Comparison of ENCODE assay signal across 1 cellular context in genomic region chr17:41692722-41693521, GRCh38.
TF ChIP-seq lines count a peak whose summit lies in the region.

No MANE protein-coding gene starts in this region.

TF ChIP-seq in endothelial cell of umbilical vein, 7 proteins besides CTCF, POLR2A, EP300 and RAD21 (continued from another document):
- no peak for TF ChIP-seq MAX (IDR thresholded peaks at IDR 0.05; ENCODE audit: insufficient read depth, insufficient read length)
TF ChIP-seq in endothelial cell of umbilical vein: peak in this region for 1.
